ENCODE assay signal across 3 cellular contexts in the genomic region with DNA sequence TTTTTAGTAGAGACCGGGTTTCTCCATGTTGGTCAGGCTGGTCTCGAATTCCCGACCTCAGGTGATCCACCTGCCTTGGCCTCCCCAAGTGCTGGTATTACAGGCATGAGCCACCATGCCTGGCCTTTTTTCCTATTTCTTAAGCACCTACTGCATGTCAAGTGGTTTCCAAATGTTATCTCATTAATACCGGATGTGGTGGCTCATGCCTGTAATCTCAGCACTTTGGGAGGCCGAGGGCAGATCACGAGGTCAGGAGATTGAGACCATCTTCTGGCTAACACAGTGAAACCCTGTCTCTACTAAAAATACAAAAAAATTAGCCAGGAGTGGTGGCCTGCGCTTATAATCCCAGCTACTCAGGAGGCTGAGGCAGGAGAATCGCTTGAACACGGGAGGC. TPM values are rescaled to one million over a fixed set of nuclear protein-coding genes. Genes with fewer than 3 reads are reported as not detected.
"Had no signal": no experiment of that assay in that cellular context is flagged by ENCODE, and none has a peak within 500 bp of the region (broad histone marks: within the 10 kb centered on the region; RNA-seq: fewer than 3 reads in every experiment).

No MANE protein-coding gene starts in this region.

RNA-seq across cellular contexts. Expression of a gene that starts 26.0 kb away (rescaled TPM):
- total RNA-seq: HepG2, HT1080, IMR-90 had no signal
- polyA plus RNA-seq: HepG2, IMR-90 had no signal
